In genomic region chr1:205346956-205347574, GRCh38 we compare ENCODE assay signal across 1 cellular context.
A peak's percentile ranks its signal among the peaks of the same experiment; 100 is the strongest.
TF ChIP-seq lines count a peak whose summit lies in the region.

No MANE protein-coding gene starts in this region.

TF ChIP-seq in K562, 482 proteins besides CTCF, POLR2A, EP300 and RAD21:
- no peak for TF ChIP-seq ZNF639 (CRISPR knock-in tag; conservative IDR thresholded peaks at IDR 0.05 in 1 of 2, IDR thresholded peaks at IDR 0.05 in 1 of 2)
- TF ChIP-seq FOXA3 (CRISPR knock-in tag; conservative IDR thresholded peaks at IDR 0.05 in 1 of 2, IDR thresholded peaks at IDR 0.05 in 1 of 2): no peak
- TF ChIP-seq ZBTB7A (IDR thresholded peaks at IDR 0.05; ENCODE audit: borderline replicate concordance, control insufficient read depth, low read depth, low read length): no peak
- peak; percentile 59; the same call in 1 of the 2 replicates for TF ChIP-seq C11orf30 (IDR thresholded peaks at IDR 0.05; ENCODE audit: low read depth)
- TF ChIP-seq HDAC1 (IDR thresholded peaks at IDR 0.05): 0 out of 4 replicates have a peak, but pooled peaks of 1 of the 2 experiments have one; percentile 20
- TF ChIP-seq TAF15 (IDR thresholded peaks at IDR 0.05; ENCODE audit: low read depth, low read length): no peak
- TF ChIP-seq CEBPB (tag; IDR thresholded peaks at IDR 0.05): peak; percentile 83
- TF ChIP-seq CBFB (CRISPR knock-in tag; IDR thresholded peaks at IDR 0.05): no peak
- TF ChIP-seq NFE2 (IDR thresholded peaks at IDR 0.05; ENCODE audit: low read depth): peak; percentile 68
- no peak for TF ChIP-seq ZNF584 (CRISPR knock-in tag; IDR thresholded peaks at IDR 0.05; ENCODE audit: low read depth)
- TF ChIP-seq MAFG (tag; conservative IDR thresholded peaks at IDR 0.05): peak; percentile 72; the same call in 1 of the 2 replicates
- no peak for TF ChIP-seq SREBF1 (IDR thresholded peaks at IDR 0.05; ENCODE audit: borderline replicate concordance, low read depth, low read length)
- no peak for TF ChIP-seq ZHX1 (conservative IDR thresholded peaks at IDR 0.05; ENCODE audit: low read length)
- TF ChIP-seq ZMIZ1 (IDR thresholded peaks at IDR 0.05; ENCODE audit: low read depth in 2 of 2, low read length in 2 of 2): no peak
- no peak for TF ChIP-seq CHAMP1 (IDR thresholded peaks at IDR 0.05)
- TF ChIP-seq CTBP1 (IDR thresholded peaks at IDR 0.05; ENCODE audit: borderline replicate concordance): peak; percentile 61
- no peak for TF ChIP-seq E2F1 (CRISPR knock-in tag; IDR thresholded peaks at IDR 0.05)
- no peak for TF ChIP-seq TARDBP (IDR thresholded peaks at IDR 0.05)
- no peak for TF ChIP-seq CBX5 (IDR thresholded peaks at IDR 0.05; ENCODE audit: borderline replicate concordance, low read depth)
- TF ChIP-seq E2F8 (IDR thresholded peaks at IDR 0.05; ENCODE audit: low read depth, partially characterized antibody): no peak
- no peak for TF ChIP-seq SMARCC2 (IDR thresholded peaks at IDR 0.05; ENCODE audit: low read depth)
- TF ChIP-seq ZNF165 (CRISPR knock-in tag; IDR thresholded peaks at IDR 0.05; ENCODE audit: borderline replicate concordance): no peak
- TF ChIP-seq MCM2 (IDR thresholded peaks at IDR 0.05; ENCODE audit: low read depth): no peak
- TF ChIP-seq ZNF232 (CRISPR knock-in tag; IDR thresholded peaks at IDR 0.05): no peak
- no peak for TF ChIP-seq SAFB2 (IDR thresholded peaks at IDR 0.05; ENCODE audit: borderline replicate concordance, low read depth, low read length, severe bottlenecking)
- peak; percentile 47; the same call in 1 of the 2 replicates for TF ChIP-seq MAFK (IDR thresholded peaks at IDR 0.05; ENCODE audit: low read length)
- TF ChIP-seq PATZ1 (CRISPR knock-in tag; IDR thresholded peaks at IDR 0.05; ENCODE audit: borderline replicate concordance): no peak
- peak; percentile 78 for TF ChIP-seq RFX1 (IDR thresholded peaks at IDR 0.05)
- no peak for TF ChIP-seq NFRKB (IDR thresholded peaks at IDR 0.05; ENCODE audit: low read depth)
- no peak for TF ChIP-seq RBM25 (IDR thresholded peaks at IDR 0.05; ENCODE audit: low read depth, low read length, severe bottlenecking)
- no peak for TF ChIP-seq ETV5 (CRISPR knock-in tag; IDR thresholded peaks at IDR 0.05; ENCODE audit: low read depth)
- TF ChIP-seq PRDM10 (IDR thresholded peaks at IDR 0.05; ENCODE audit: partially characterized antibody): no peak
- TF ChIP-seq ZNF316 (IDR thresholded peaks at IDR 0.05): peak; percentile 46
- TF ChIP-seq CHD2 (IDR thresholded peaks at IDR 0.05; ENCODE audit: low read depth, low read length): no peak
- TF ChIP-seq MTA3 (IDR thresholded peaks at IDR 0.05; ENCODE audit: borderline replicate concordance): no peak
- TF ChIP-seq CEBPG (CRISPR knock-in tag; IDR thresholded peaks at IDR 0.05): no peak
- peak; percentile 61 to 68; a peak in 3 of 4 replicates for TF ChIP-seq CEBPG (tag; conservative IDR thresholded peaks at IDR 0.05 in 1 of 2, IDR thresholded peaks at IDR 0.05 in 1 of 2)
- TF ChIP-seq EGR1 (conservative IDR thresholded peaks at IDR 0.05): no peak
- no peak for TF ChIP-seq ZNF644 (tag; IDR thresholded peaks at IDR 0.05; ENCODE audit: low read depth)
